In the genomic region with DNA sequence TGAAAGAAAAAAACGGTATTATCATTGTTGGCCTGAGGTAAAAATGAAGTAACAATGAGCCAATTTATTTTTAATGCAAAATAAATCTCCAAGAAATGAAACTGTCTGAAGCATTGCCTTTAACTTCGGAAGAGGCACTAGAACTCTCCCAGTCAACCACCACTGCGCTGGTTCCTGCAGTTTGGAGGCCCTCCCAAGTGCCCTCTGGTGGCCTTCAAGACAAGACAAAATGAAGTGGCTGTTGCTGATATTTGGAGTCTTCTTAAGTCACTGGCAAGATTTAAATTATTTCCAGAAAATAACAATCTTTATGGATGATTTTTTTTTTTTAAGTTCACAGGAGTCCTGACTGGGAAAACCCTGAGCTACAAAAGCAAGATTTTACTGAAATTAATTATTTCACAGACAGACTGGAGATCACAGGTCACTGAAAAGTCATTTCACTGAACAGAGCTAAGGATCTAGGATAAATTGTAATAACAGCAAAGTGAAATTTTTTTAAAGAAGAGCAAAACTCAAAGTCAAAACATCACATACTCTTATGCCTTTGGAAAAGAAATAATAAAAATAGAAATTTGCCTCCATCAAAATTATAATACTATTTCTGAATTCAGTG, we compare ENCODE assay signal across 8 cellular contexts. TPM values are rescaled to one million over a fixed set of nuclear protein-coding genes. Genes with fewer than 3 reads are reported as not detected.
DNase-seq lines count a peak whose midpoint lies in the region; ATAC-seq and TF ChIP-seq lines count a peak whose summit lies in the region.

No MANE protein-coding gene starts in this region.

- peaks cover 23% of the 10 kb centered on the region for H3K36me3 ChIP-seq in MG63
- peaks cover 8% of the 10 kb centered on the region; the same call in 1 of the 2 replicates for H3K36me3 ChIP-seq in SU-DHL-6 (ENCODE audit: low read length)
- peaks cover 28 to 29% of the 10 kb centered on the region in 2 donors for H3K36me3 ChIP-seq in thyroid gland

- no peak overlapping the region for H3K4me3 ChIP-seq in MG63
- no peak overlapping the region for H3K4me3 ChIP-seq in SU-DHL-6 (ENCODE audit: insufficient read depth, low read length, poor library complexity, severe bottlenecking)
- no peak overlapping the region for H3K4me3 ChIP-seq in lower leg skin (ENCODE audit: low read depth, poor library complexity, severe bottlenecking)
- no peak overlapping the region for H3K4me3 ChIP-seq in thyroid gland (replicated peaks in 1 of 3)

- no peaks in the 10 kb centered on the region for H3F3A ChIP-seq in SU-DHL-6 (ENCODE audit: insufficient read depth)

- no peak overlapping the region for H3K4me2 ChIP-seq in SU-DHL-6 (ENCODE audit: low read depth, low read length, poor library complexity, severe bottlenecking)

- H3K9me3 ChIP-seq in MG63 (no peaks in the 10 kb centered on the region), SU-DHL-6 (ENCODE audit: insufficient read depth, low read length) (no peaks in the 10 kb centered on the region), thyroid gland (no peaks in the 10 kb centered on the region)

- H3K79me2 ChIP-seq in SU-DHL-6 (ENCODE audit: insufficient read depth, low read length), result no peaks in the 10 kb centered on the region

- H2AFZ ChIP-seq in SU-DHL-6 (ENCODE audit: low read depth, low read length, severe bottlenecking), result no peak overlapping the region

- H4K20me1 ChIP-seq in SU-DHL-6 (ENCODE audit: low read depth, low read length), result no peaks in the 10 kb centered on the region

- ATAC-seq in GM21423 (IDR thresholded peaks at IDR 0.05; ENCODE audit: unreplicated experiment), result no peak

- H3K9me2 ChIP-seq in SU-DHL-6 (replicated peaks; ENCODE audit: insufficient read depth, low read length), result no peaks in the 10 kb centered on the region

- no peak overlapping the region for H3K9ac ChIP-seq in SU-DHL-6 (ENCODE audit: low read length)

- H3K4me1 ChIP-seq in thyroid gland, result peaks cover 6% of the 10 kb centered on the region in 2 donors

- H3K27ac ChIP-seq in SU-DHL-6 (ENCODE audit: low read depth, low read length) (no peak overlapping the region), thyroid gland (no peak overlapping the region)

- intact Hi-C loops in lower leg skin (cut with DNase I; ENCODE audit: low total_unique reads) (loop anchor here (10.0 kb wide), 1 partner anchor 404 kb away; no protein-coding TSS in a partner anchor), thyroid gland (cut with DNase I) (loop anchor here (10.0 kb wide), 1 partner anchor 404 kb away; no protein-coding TSS in a partner anchor)

- no peaks in the 10 kb centered on the region for H3K27me3 ChIP-seq in MG63
- H3K27me3 ChIP-seq in SU-DHL-6 (ENCODE audit: low read length), result no peaks in the 10 kb centered on the region
- H3K27me3 ChIP-seq in thyroid gland, result no peaks in the 10 kb centered on the region

- DNase-seq in NCI-H1417 (lab: John Stamatoyannopoulos, UW) (peak; percentile 25 to 76 (median 74)), NCI-H1417 treated with DMSO at 0.1 percent for 48 hours (lab: John Stamatoyannopoulos, UW) (no peak), MG63 (peak; percentile 53), dermis blood vessel endothelial cell (peak; percentile 61), lower leg skin (ENCODE audit: low spot score in 2 of 2) (peak; percentile 60 to 91), thyroid gland (peak; percentile 72 to 78)

- no peak for TF ChIP-seq POLR2A in lower leg skin (IDR thresholded peaks at IDR 0.05)
- TF ChIP-seq POLR2A in thyroid gland (IDR thresholded peaks at IDR 0.05), result no peak

- 12 to 15% methylated on average over 3 of the region's 3 CpGs for WGBS in lower leg skin, 2 donors
- 30 to 43% methylated on average over 3 of the region's 3 CpGs for WGBS in thyroid gland, 2 donors

- TF ChIP-seq CTCF in SU-DHL-6 (IDR thresholded peaks at IDR 0.05; ENCODE audit: insufficient read depth, low read length, poor library complexity, severe bottlenecking) (peak; percentile 29), lower leg skin (IDR thresholded peaks at IDR 0.05) (peak in 1 of 3 donors; percentile 42), thyroid gland (IDR thresholded peaks at IDR 0.05) (peak in 5 of 6 experiments; percentile 50 to 77 (median 53))

RNA-seq across cellular contexts. Expression of a gene that starts 58.2 kb away (rescaled TPM):
- total RNA-seq in MG63 (2014; rRNA removed; shearing (Covaris generic); ENCODE audit: low replicate concordance), result 10.1 and 11.2 TPM in 2 replicates
- total RNA-seq in dermis blood vessel endothelial cell, result 34.3 and 38.3 TPM in 2 replicates
- total RNA-seq in lower leg skin, result 10 to 100 TPM; 32.8 to 70.4 (median 45.0) TPM
- 10 to 100 TPM; 66.5 to 96.8 (median 78.8) TPM for total RNA-seq in thyroid gland
